In genomic region chr4:78569291-78569821, GRCh38 we compare ENCODE assay signal across 10 cellular contexts. TPM values are rescaled to one million over a fixed set of nuclear protein-coding genes. Genes with fewer than 3 reads are reported as not detected.
DNase-seq lines count a peak whose midpoint lies in the region; TF ChIP-seq lines count a peak whose summit lies in the region.
"Had no signal": no experiment of that assay in that cellular context is flagged by ENCODE, and none has a peak within 500 bp of the region (broad histone marks: within the 10 kb centered on the region; RNA-seq: fewer than 3 reads in every experiment).

No MANE protein-coding gene starts in this region.

- no peak for TF ChIP-seq CTCF in cardiac fibroblast (IDR thresholded peaks at IDR 0.05; ENCODE audit: low read depth, low read length)
- TF ChIP-seq CTCF in kidney epithelial cell (IDR thresholded peaks at IDR 0.05; ENCODE audit: insufficient read depth, low read length, poor library complexity, severe bottlenecking), result no peak
- TF ChIP-seq CTCF in CD14-positive monocyte (IDR thresholded peaks at IDR 0.05), result no peak

- H3K36me3 ChIP-seq in kidney epithelial cell (ENCODE audit: control insufficient read depth, insufficient read depth, low read length) (no peaks in the 10 kb centered on the region), thymus (ENCODE audit: control insufficient read depth, insufficient read depth) (no peaks in the 10 kb centered on the region)

- H3K27me3 Mint-ChIP-seq in activated T-cell treated with anti-CD3 and anti-CD28 coated beads, Interleukin-2, amount 50 U/mL, for 24 hours, result peaks cover 7% of the 10 kb centered on the region
- H3K27me3 Mint-ChIP-seq in CD14-positive monocyte (ENCODE audit: low read depth in 3 of 3), result no peaks in the 10 kb centered on the region
- H3K27me3 Mint-ChIP-seq: brain had no signal

- WGBS in thymus, result 94% methylated on average over 6 of the region's 6 CpGs

- no peak overlapping the region for H3K27ac Mint-ChIP-seq in activated T-cell treated with anti-CD3 and anti-CD28 coated beads, Interleukin-2, amount 50 U/mL, for 24 hours
- no peak overlapping the region for H3K27ac Mint-ChIP-seq in CD14-positive monocyte
- H3K27ac Mint-ChIP-seq: brain had no signal

- no peaks in the 10 kb centered on the region for H3K9me3 Mint-ChIP-seq in activated T-cell treated with anti-CD3 and anti-CD28 coated beads, Interleukin-2, amount 50 U/mL, for 24 hours
- H3K9me3 Mint-ChIP-seq in CD14-positive monocyte, result peaks cover 0 to 5% (median 0%) of the 10 kb centered on the region in 7 donors

- H3K9me3 ChIP-seq in thymus (ENCODE audit: control insufficient read depth), result no peaks in the 10 kb centered on the region

- H3K4me3 ChIP-seq in cardiac fibroblast (replicated peaks in 1 of 2; ENCODE audit: low read depth in 2 of 2, low read length in 2 of 2), result no peak overlapping the region
- no peak overlapping the region for H3K4me3 ChIP-seq in kidney epithelial cell (ENCODE audit: low read depth, low read length)
- H3K4me3 ChIP-seq in thymus (ENCODE audit: low read length), result no peak overlapping the region

- no peaks in the 10 kb centered on the region for H3K36me3 Mint-ChIP-seq in activated T-cell treated with anti-CD3 and anti-CD28 coated beads, Interleukin-2, amount 50 U/mL, for 24 hours (ENCODE audit: low read depth)
- H3K36me3 Mint-ChIP-seq in CD14-positive monocyte, result no peaks in the 10 kb centered on the region
- H3K36me3 Mint-ChIP-seq: brain had no signal

- peak overlapping the region; percentile 34 for H3K27ac ChIP-seq in thymus (ENCODE audit: low read depth)

- no peak overlapping the region for H3K4me3 Mint-ChIP-seq in activated T-cell treated with anti-CD3 and anti-CD28 coated beads, Interleukin-2, amount 50 U/mL, for 24 hours
- H3K4me3 Mint-ChIP-seq in CD14-positive monocyte, result no peak overlapping the region
- H3K4me3 Mint-ChIP-seq: brain had no signal

- no peaks in the 10 kb centered on the region for H3K4me1 ChIP-seq in thymus (ENCODE audit: control insufficient read depth, insufficient read depth, low read length)

- H3K4me1 Mint-ChIP-seq in activated T-cell treated with anti-CD3 and anti-CD28 coated beads, Interleukin-2, amount 50 U/mL, for 24 hours (ENCODE audit: low read depth), result no peaks in the 10 kb centered on the region
- H3K4me1 Mint-ChIP-seq in CD14-positive monocyte, result no peaks in the 10 kb centered on the region
- H3K4me1 Mint-ChIP-seq: brain had no signal

- intact Hi-C loops in CD14-positive monocyte (cut with micrococcal nuclease), result no loop called here

- DNase-seq in HS-27A (ENCODE audit: low read depth), result peak; percentile 81
- DNase-seq in cardiac fibroblast (ENCODE audit: low read depth in 2 of 2), result peak; percentile 86 to 89
- peak; percentile 67 for DNase-seq in kidney epithelial cell (ENCODE audit: low read depth)
- no peak for DNase-seq in stimulated activated CD4-positive, alpha-beta T cell treated with anti-CD3 and anti-CD28 coated beads, Interleukin-12 subunit alpha, Interleukin-12 subunit beta, amount 100 ng/mL, for 4 hours
- no peak for DNase-seq in activated T-cell treated with anti-CD3 and anti-CD28 coated beads, Interleukin-2, amount 50 U/mL, for 24 hours
- DNase-seq in CD14-positive monocyte (ENCODE audit: low spot score), result no peak
- no peak for DNase-seq in NCI-H2107 treated with DMSO at 0.1 percent for 48 hours (lab: John Stamatoyannopoulos, UW; ENCODE audit: unreplicated experiment)
- DNase-seq: NCI-H187 treated with DMSO at 0.1 percent for 48 hours had no signal

- H3K27me3 ChIP-seq in kidney epithelial cell (ENCODE audit: control insufficient read depth, insufficient read depth, low read length) (no peaks in the 10 kb centered on the region), thymus (ENCODE audit: control insufficient read depth, insufficient read depth) (no peaks in the 10 kb centered on the region)

RNA-seq across cellular contexts. Expression of gene ANXA3, which starts 17.8 kb away (rescaled TPM):
- 271 and 297 TPM in 2 replicates for total RNA-seq in kidney epithelial cell
- polyA plus RNA-seq in thymus (46.6 TPM), CD14-positive monocyte (under 1 TPM; 0.55 to 0.64 TPM)

Comparison
In these comparisons a context has a peak if more than half of its experiments do, and no peak if none do; other contexts are left out.
1. DNase-seq: peak in HS-27A (single experiment), cardiac fibroblast (2 of 2) and kidney epithelial cell (single experiment); none in stimulated activated CD4-positive, alpha-beta T cell treated with anti-CD3 and anti-CD28 coated beads, Interleukin-12 subunit alpha, Interleukin-12 subunit beta, amount 100 ng/mL, for 4 hours (single experiment), activated T-cell treated with anti-CD3 and anti-CD28 coated beads, Interleukin-2, amount 50 U/mL, for 24 hours (single experiment), CD14-positive monocyte (single experiment) and NCI-H2107 treated with DMSO at 0.1 percent for 48 hours (single experiment).
2. RNA of gene ANXA3, which starts 17.8 kb away (polyA plus RNA-seq): 46.6 TPM in thymus (single experiment); 0.55 to 0.64 TPM in CD14-positive monocyte; every median in the first group is over 10 times any median in the second.